In genomic region chr2:114175507-114175906, GRCh38 we compare ENCODE assay signal across 29 cellular contexts.
"Had no signal": no experiment of that assay in that cellular context is flagged by ENCODE, and none has a peak within 500 bp of the region (broad histone marks: within the 10 kb centered on the region; RNA-seq: fewer than 3 reads in every experiment).

No MANE protein-coding gene starts in this region.

- H3K9me3 ChIP-seq: stomach, suprapubic skin, testis, thoracic aorta, thyroid gland, tibial artery, tibial nerve, transverse colon, upper lobe of left lung, upper lobe of right lung, uterus, vagina had no signal

- H3K36me3 ChIP-seq: stomach, suprapubic skin, thoracic aorta, thyroid gland, tibial artery, tibial nerve, transverse colon, upper lobe of left lung, upper lobe of right lung, uterus, vagina had no signal

- H3K9me3 Mint-ChIP-seq: stimulated activated naive B cell treated with anti-CD40 and anti-IgM and Interleukin-4, amounts not matched to agents 10 μg/mL and 1 μg/mL and 100 μg/mL, for 72 hours; type B pancreatic cell had no signal

- H3K4me3 Mint-ChIP-seq: stimulated activated effector memory CD8-positive, alpha-beta T cell treated with anti-CD3 and anti-CD28 coated beads, Interleukin-12 subunit alpha, Interleukin-12 subunit beta, amount 100 ng/mL, for 72 hours; stimulated activated memory B cell treated with anti-CD40 and anti-IgM and Interleukin-4, amounts not matched to agents 10 μg/mL and 1 μg/mL and 100 μg/mL, for 72 hours; stimulated activated naive B cell treated with anti-CD40 and anti-IgM and Interleukin-4, amounts not matched to agents 10 μg/mL and 1 μg/mL and 100 μg/mL, for 72 hours; stimulated activated naive CD8-positive, alpha-beta T cell treated with anti-CD3 and anti-CD28 coated beads, Interleukin-15, amount 100 ng/mL, for 72 hours; stimulated activated naive CD8-positive, alpha-beta T cell treated with anti-CD3 and anti-CD28 coated beads, Interleukin-15, Interleukin-2, amounts not matched to agents 100 ng/mL and 50 ng/mL, for 24 hours; type B pancreatic cell had no signal

- H3K4me3 ChIP-seq: stomach, suprapubic skin, testis, thoracic aorta, thyroid gland, tibial artery, tibial nerve, transverse colon, upper lobe of left lung, upper lobe of right lung, uterus, vagina had no signal

- H3K27ac Mint-ChIP-seq: stimulated activated effector memory CD8-positive, alpha-beta T cell treated with anti-CD3 and anti-CD28 coated beads, Interleukin-12 subunit alpha, Interleukin-12 subunit beta, amount 100 ng/mL, for 72 hours; stimulated activated memory B cell treated with anti-CD40 and anti-IgM and Interleukin-4, amounts not matched to agents 10 μg/mL and 1 μg/mL and 100 μg/mL, for 72 hours; stimulated activated naive B cell treated with anti-CD40 and anti-IgM and Interleukin-4, amounts not matched to agents 10 μg/mL and 1 μg/mL and 100 μg/mL, for 72 hours; stimulated activated naive CD8-positive, alpha-beta T cell treated with anti-CD3 and anti-CD28 coated beads, Interleukin-15, amount 100 ng/mL, for 72 hours; stimulated activated naive CD8-positive, alpha-beta T cell treated with anti-CD3 and anti-CD28 coated beads, Interleukin-15, Interleukin-2, amounts not matched to agents 100 ng/mL and 50 ng/mL, for 24 hours; type B pancreatic cell had no signal

- H3K27me3 Mint-ChIP-seq: type B pancreatic cell had no signal

- H3K36me3 Mint-ChIP-seq: stimulated activated effector memory CD8-positive, alpha-beta T cell treated with anti-CD3 and anti-CD28 coated beads, Interleukin-12 subunit alpha, Interleukin-12 subunit beta, amount 100 ng/mL, for 72 hours; stimulated activated memory B cell treated with anti-CD40 and anti-IgM and Interleukin-4, amounts not matched to agents 10 μg/mL and 1 μg/mL and 100 μg/mL, for 72 hours; stimulated activated naive B cell treated with anti-CD40 and anti-IgM and Interleukin-4, amounts not matched to agents 10 μg/mL and 1 μg/mL and 100 μg/mL, for 72 hours; type B pancreatic cell had no signal

- DNase-seq: stimulated activated CD4-positive, alpha-beta T cell treated with anti-CD3 and anti-CD28 coated beads, Interleukin-2, amount 100 ng/mL, for 48 hours; stimulated activated CD4-positive, alpha-beta T cell treated with anti-CD3 and anti-CD28 coated beads, Interleukin-4, amount 100 ng/mL, for 1 hour; stimulated activated CD4-positive, alpha-beta T cell treated with anti-CD3 and anti-CD28 coated beads, Interleukin-4, amount 100 ng/mL, for 24 hours; stimulated activated CD4-positive, alpha-beta T cell treated with anti-CD3 and anti-CD28 coated beads, Interleukin-4, amount 100 ng/mL, for 4 hours; stimulated activated CD8-positive, alpha-beta memory T cell treated with anti-CD3 and anti-CD28 coated beads, Interleukin-4, amount 100 ng/mL, for 48 hours; stimulated activated naive B cell treated with anti-CD40 and anti-IgM and Interleukin-4, amounts not matched to agents 10 μg/mL and 1 μg/mL and 100 μg/mL, for 72 hours; stimulated activated naive CD4-positive, alpha-beta T cell; stimulated activated naive CD4-positive, alpha-beta T cell treated with Interleukin-2 at 50 U/mL for 16 hours; stimulated activated naive CD8-positive, alpha-beta T cell treated with anti-CD3 and anti-CD28 coated beads, Interleukin-15, amount 100 ng/mL, for 72 hours; stimulated activated naive CD8-positive, alpha-beta T cell treated with anti-CD3 and anti-CD28 coated beads, Interleukin-15, Interleukin-2, amounts not matched to agents 100 U/mL and 50 U/mL, for 24 hours; stomach; substantia nigra; testis; thyroid gland; tibial artery; transverse colon; trophoblast cell; upper lobe of left lung; upper lobe of right lung; uterus had no signal

- FAIRE-seq: urothelium cell line had no signal

- H3K27me3 ChIP-seq: stomach, suprapubic skin, testis, thyroid gland, tibial artery, tibial nerve, transverse colon, upper lobe of left lung, upper lobe of right lung, uterus, vagina had no signal

- ATAC-seq: stimulated activated effector memory CD8-positive, alpha-beta T cell treated with anti-CD3 and anti-CD28 coated beads, Interleukin-12 subunit alpha, Interleukin-12 subunit beta, amount 100 ng/mL, for 72 hours; stimulated activated memory B cell treated with anti-CD40 and anti-IgM and Interleukin-4, amounts not matched to agents 10 μg/mL and 1 μg/mL and 100 μg/mL, for 72 hours; stimulated activated naive B cell treated with anti-CD40 and anti-IgM and Interleukin-4, amounts not matched to agents 10 μg/mL and 1 μg/mL and 100 μg/mL, for 72 hours; stimulated activated naive CD8-positive, alpha-beta T cell treated with anti-CD3 and anti-CD28 coated beads, Interleukin-15, amount 100 ng/mL, for 72 hours; stimulated activated naive CD8-positive, alpha-beta T cell treated with anti-CD3 and anti-CD28 coated beads, Interleukin-15, Interleukin-2, amounts not matched to agents 100 U/mL and 50 U/mL, for 24 hours; upper lobe of right lung had no signal

- H3K4me1 Mint-ChIP-seq: stimulated activated effector memory CD8-positive, alpha-beta T cell treated with anti-CD3 and anti-CD28 coated beads, Interleukin-12 subunit alpha, Interleukin-12 subunit beta, amount 100 ng/mL, for 72 hours; stimulated activated memory B cell treated with anti-CD40 and anti-IgM and Interleukin-4, amounts not matched to agents 10 μg/mL and 1 μg/mL and 100 μg/mL, for 72 hours; stimulated activated naive B cell treated with anti-CD40 and anti-IgM and Interleukin-4, amounts not matched to agents 10 μg/mL and 1 μg/mL and 100 μg/mL, for 72 hours; stimulated activated naive CD8-positive, alpha-beta T cell treated with anti-CD3 and anti-CD28 coated beads, Interleukin-15, amount 100 ng/mL, for 72 hours had no signal

- H3K27ac ChIP-seq: stomach, suprapubic skin, testis, thoracic aorta, thyroid gland, tibial artery, tibial nerve, transverse colon, upper lobe of left lung, upper lobe of right lung, uterus, vagina had no signal

- H3K4me1 ChIP-seq: stomach, suprapubic skin, testis, thyroid gland, tibial artery, tibial nerve, transverse colon, upper lobe of left lung, upper lobe of right lung, uterus, vagina had no signal
